ENCODE assay signal across 1 cellular context in the genomic region with DNA sequence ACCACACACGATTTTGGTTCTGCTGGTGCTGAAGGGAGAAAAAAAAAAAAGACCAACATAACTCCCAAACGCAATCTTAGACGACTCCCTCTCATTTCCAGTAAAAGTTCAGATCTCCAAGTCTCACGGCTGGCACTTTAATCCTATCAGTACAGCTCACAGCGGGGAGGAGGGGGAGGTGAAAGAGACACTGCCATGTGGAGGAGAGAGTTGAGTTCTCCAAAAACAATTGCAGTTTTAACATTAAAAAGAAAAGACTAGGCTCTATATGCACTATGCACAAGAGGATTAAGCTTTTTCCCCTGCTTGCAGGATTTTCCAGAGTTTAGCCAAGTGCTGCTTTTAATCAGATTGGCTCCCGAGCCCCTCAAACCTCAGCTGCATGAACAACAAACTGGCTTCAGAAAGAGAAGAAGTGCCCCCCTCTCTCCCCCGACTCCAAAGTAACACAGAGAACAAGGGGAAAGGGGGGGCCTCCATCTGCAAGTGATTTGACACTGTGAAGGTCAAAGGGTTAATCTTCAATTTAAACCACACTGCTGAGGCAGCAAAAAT.
TF ChIP-seq lines count a peak whose summit lies in the region.

No MANE protein-coding gene starts in this region.

TF ChIP-seq in HEK293, 187 proteins besides CTCF, POLR2A, EP300 and RAD21 (continued from another document):
- TF ChIP-seq ZNF660 (tag by site-specific recombination; IDR thresholded peaks at IDR 0.05) (peak; percentile 64; the same call in 1 of the 2 replicates), ZNF510 (tag by site-specific recombination; IDR thresholded peaks at IDR 0.05; ENCODE audit: insufficient replicate concordance) (peak; percentile 32), GLIS1 (tag by site-specific recombination; IDR thresholded peaks at IDR 0.05) (no peak), SP7 (tag by site-specific recombination; IDR thresholded peaks at IDR 0.05) (no peak), ZNF670 (tag by site-specific recombination; IDR thresholded peaks at IDR 0.05; ENCODE audit: low read depth) (0 out of 2 replicates have a peak, but pooled peaks have one; percentile 56), ZNF600 (tag by site-specific recombination; IDR thresholded peaks at IDR 0.05) (peak; percentile 84), ZBTB7A (tag by site-specific recombination; IDR thresholded peaks at IDR 0.05; ENCODE audit: low read depth) (0 out of 2 replicates have a peak, but pooled peaks have one; percentile 72), SETDB1 (IDR thresholded peaks at IDR 0.05; ENCODE audit: insufficient read length, low read length) (no peak), GLI2 (tag by site-specific recombination; IDR thresholded peaks at IDR 0.05; ENCODE audit: borderline replicate concordance, low read depth) (no peak; the same call in 1 of the 2 replicates), ZSCAN5A (tag by site-specific recombination; IDR thresholded peaks at IDR 0.05) (peak; percentile 45; the same call in 1 of the 2 replicates), TRIM28 (IDR thresholded peaks at IDR 0.05; ENCODE audit: borderline replicate concordance, low read length) (0 out of 2 replicates have a peak, but pooled peaks have one; percentile 74), FEZF1 (tag by site-specific recombination; IDR thresholded peaks at IDR 0.05) (peak; percentile 20), ZNF768 (tag by site-specific recombination; IDR thresholded peaks at IDR 0.05) (no peak), ZXDB (tag by site-specific recombination; IDR thresholded peaks at IDR 0.05) (no peak), WT1 (tag by site-specific recombination; IDR thresholded peaks at IDR 0.05) (peak; percentile 18; the same call in 1 of the 2 replicates), GLIS2 (tag by site-specific recombination; IDR thresholded peaks at IDR 0.05) (no peak), KLF10 (tag by site-specific recombination; IDR thresholded peaks at IDR 0.05) (no peak), ZNF664 (tag by site-specific recombination; IDR thresholded peaks at IDR 0.05) (no peak)
